8 cellular contexts compared by ENCODE assay signal in the genomic region with DNA sequence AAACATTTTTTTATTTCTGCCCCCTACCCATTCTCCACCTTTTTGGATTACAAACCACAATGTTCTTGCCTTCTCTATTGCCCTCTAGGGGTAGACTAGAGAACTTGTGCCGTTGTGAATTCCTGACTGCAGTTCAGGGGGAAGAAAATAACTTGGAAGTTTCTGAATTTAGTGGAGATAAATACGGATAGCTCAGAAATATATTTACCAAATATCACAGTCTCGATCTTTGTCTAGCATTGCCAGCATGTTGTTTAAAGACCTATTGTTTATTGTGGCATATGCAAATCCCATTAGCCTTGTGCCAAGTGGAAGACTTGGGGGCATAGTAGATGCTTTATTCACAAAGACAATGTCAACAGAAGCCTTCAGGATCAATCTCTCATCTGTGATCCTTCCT.
A peak's percentile ranks its signal among the peaks of the same experiment; 100 is the strongest.
DNase-seq lines count a peak whose midpoint lies in the region; ATAC-seq lines count a peak whose summit lies in the region.

No MANE protein-coding gene starts in this region.

- DNase-seq in NCI-H2029 treated with DMSO at 0.1 percent for 48 hours (lab: John Stamatoyannopoulos, UW) (peak; percentile 22), NCI-H2029 (lab: John Stamatoyannopoulos, UW) (no peak), SHP77 (lab: John Stamatoyannopoulos, UW) (peak; percentile 16 to 48), glomerular endothelial cell (ENCODE audit: extremely low read depth, low read depth, low spot score) (peak; percentile 3), activated T-cell treated with anti-CD3 and anti-CD28 coated beads for 4 hours (no peak)
- DNase-seq in stimulated activated CD8-positive, alpha-beta memory T cell treated with anti-CD3 and anti-CD28 coated beads, Interleukin-4, amount 100 ng/mL, for 48 hours: no peak

- peak; percentile 69 for ATAC-seq in HG02798 (IDR thresholded peaks at IDR 0.05; ENCODE audit: poor library complexity, unreplicated experiment)
- ATAC-seq in GM21447 (IDR thresholded peaks at IDR 0.05; ENCODE audit: unreplicated experiment): no peak

Comparison
In these comparisons a context has a peak if more than half of its experiments do, and no peak if none do; other contexts are left out.
1. DNase-seq: peak in NCI-H2029 treated with DMSO at 0.1 percent for 48 hours (single experiment), SHP77 (2 of 2) and glomerular endothelial cell (single experiment); none in NCI-H2029 (single experiment), stimulated activated CD8-positive, alpha-beta memory T cell treated with anti-CD3 and anti-CD28 coated beads, Interleukin-4, amount 100 ng/mL, for 48 hours (single experiment) and activated T-cell treated with anti-CD3 and anti-CD28 coated beads for 4 hours (single experiment).